ENCODE assay signal across 1 cellular context in genomic region chr5:124704594-124705284, GRCh38.
TF ChIP-seq lines count a peak whose summit lies in the region.

No MANE protein-coding gene starts in this region.

TF ChIP-seq in GM12878, 131 proteins besides CTCF, POLR2A, EP300 and RAD21 (continued from another document and continues in another):
- TF ChIP-seq MXI1 (IDR thresholded peaks at IDR 0.05; ENCODE audit: low read depth, low read length) = peak; percentile 56; the same call in 1 of the 2 replicates
- TF ChIP-seq SKIL (IDR thresholded peaks at IDR 0.05; ENCODE audit: low read depth, poor library complexity, severe bottlenecking) = peak; percentile 76
- no peak for TF ChIP-seq HDAC2 (IDR thresholded peaks at IDR 0.05)
- peak; percentile 82 for TF ChIP-seq IKZF1 (conservative IDR thresholded peaks at IDR 0.05)
- TF ChIP-seq SIN3A (IDR thresholded peaks at IDR 0.05; ENCODE audit: low read depth, low read length) = no peak
- TF ChIP-seq ZNF217 (IDR thresholded peaks at IDR 0.05) = peak; percentile 90
- no peak; the same call in 1 of the 2 replicates for TF ChIP-seq ZNF24 (IDR thresholded peaks at IDR 0.05)
- peak; percentile 71; the same call in 1 of the 2 replicates for TF ChIP-seq PAX5 (IDR thresholded peaks at IDR 0.05; ENCODE audit: borderline replicate concordance, low read depth, low read length)
- peak; percentile 74 for TF ChIP-seq USF1 (IDR thresholded peaks at IDR 0.05; ENCODE audit: borderline replicate concordance, extremely low read length, insufficient read depth, low read depth, low read length)
- TF ChIP-seq ATF2 (IDR thresholded peaks at IDR 0.05; ENCODE audit: low read length) = peak; percentile 92
- TF ChIP-seq POU2F2 (IDR thresholded peaks at IDR 0.05; ENCODE audit: borderline replicate concordance, low read depth, low read length) = peak; percentile 47; the same call in 1 of the 3 replicates
- peak; percentile 77 for TF ChIP-seq MTA2 (IDR thresholded peaks at IDR 0.05; ENCODE audit: low read depth)
- TF ChIP-seq CREB1 (IDR thresholded peaks at IDR 0.05; ENCODE audit: low read depth) = peak; percentile 66
- TF ChIP-seq TARDBP (IDR thresholded peaks at IDR 0.05; ENCODE audit: borderline replicate concordance) = no peak
- TF ChIP-seq NFXL1 (IDR thresholded peaks at IDR 0.05; ENCODE audit: borderline replicate concordance) = no peak
- TF ChIP-seq SPI1 (IDR thresholded peaks at IDR 0.05; ENCODE audit: borderline replicate concordance, insufficient read depth, low read depth, low read length) = peak; percentile 90
- peak; percentile 90 for TF ChIP-seq MEF2A (IDR thresholded peaks at IDR 0.05; ENCODE audit: insufficient read depth, low read depth, low read length)
- TF ChIP-seq NR2C1 (IDR thresholded peaks at IDR 0.05) = peak; percentile 27; the same call in 1 of the 2 replicates
- no peak for TF ChIP-seq ZNF622 (IDR thresholded peaks at IDR 0.05)
- TF ChIP-seq ZBTB33 (IDR thresholded peaks at IDR 0.05) = 0 out of 2 replicates have a peak, but pooled peaks have one; percentile 8
- peak; percentile 66 for TF ChIP-seq BCL3 (IDR thresholded peaks at IDR 0.05; ENCODE audit: borderline replicate concordance, insufficient read depth, low read depth, low read length, poor library complexity, severe bottlenecking)
- TF ChIP-seq NBN (IDR thresholded peaks at IDR 0.05) = peak; percentile 69
- TF ChIP-seq GABPA (IDR thresholded peaks at IDR 0.05; ENCODE audit: low read depth) = 0 out of 2 replicates have a peak, but pooled peaks have one; percentile 22
- no peak for TF ChIP-seq PBX3 (IDR thresholded peaks at IDR 0.05; ENCODE audit: insufficient replicate concordance, low read depth, low read length)
- no peak for TF ChIP-seq JUNB (IDR thresholded peaks at IDR 0.05)
- TF ChIP-seq RUNX3 (IDR thresholded peaks at IDR 0.05; ENCODE audit: low read length) = peak; percentile 80
- TF ChIP-seq DPF2 (IDR thresholded peaks at IDR 0.05) = peak; percentile 83
- TF ChIP-seq RFX5 (IDR thresholded peaks at IDR 0.05; ENCODE audit: low read depth, low read length) = no peak
- peak in 1 of 2 experiments; percentile 73; a peak in 1 of 4 replicates for TF ChIP-seq ETV6 (conservative IDR thresholded peaks at IDR 0.05 in 1 of 2, IDR thresholded peaks at IDR 0.05 in 1 of 2; ENCODE audit: borderline replicate concordance in 1 of 2, low read depth in 1 of 2)
- no peak for TF ChIP-seq NFYA (IDR thresholded peaks at IDR 0.05; ENCODE audit: borderline replicate concordance, low read depth, low read length)
- TF ChIP-seq PAX8 (IDR thresholded peaks at IDR 0.05) = 0 out of 2 replicates have a peak, but pooled peaks have one; percentile 42
- TF ChIP-seq POLR2AphosphoS5 (IDR thresholded peaks at IDR 0.05; ENCODE audit: low read length) = 0 out of 2 replicates have a peak, but pooled peaks have one; percentile 25
- TF ChIP-seq NR2C2 (IDR thresholded peaks at IDR 0.05; ENCODE audit: borderline replicate concordance, control insufficient read depth, insufficient read length, low read depth) = no peak
- TF ChIP-seq E4F1 (IDR thresholded peaks at IDR 0.05; ENCODE audit: borderline replicate concordance, partially characterized antibody) = no peak
- TF ChIP-seq SP1 (IDR thresholded peaks at IDR 0.05; ENCODE audit: low read depth, low read length) = no peak
- no peak for TF ChIP-seq MYC (IDR thresholded peaks at IDR 0.05; ENCODE audit: insufficient read depth, insufficient read length, insufficient replicate concordance, low read length, severe bottlenecking)
- TF ChIP-seq STAT1 (conservative IDR thresholded peaks at IDR 0.05) = no peak
- peak; percentile 30; the same call in 1 of the 2 replicates for TF ChIP-seq BMI1 (IDR thresholded peaks at IDR 0.05; ENCODE audit: borderline replicate concordance)
- TF ChIP-seq HDAC6 (IDR thresholded peaks at IDR 0.05; ENCODE audit: unreplicated experiment) = no peak
- TF ChIP-seq MYB (IDR thresholded peaks at IDR 0.05; ENCODE audit: borderline replicate concordance, low read depth, low read length) = no peak; the same call in 1 of the 2 replicates
- TF ChIP-seq RAD51 (IDR thresholded peaks at IDR 0.05) = peak; percentile 66
- no peak; the same call in 1 of the 2 replicates for TF ChIP-seq TCF12 (IDR thresholded peaks at IDR 0.05; ENCODE audit: low read depth, low read length)
- peak; percentile 76; the same call in 1 of the 2 replicates for TF ChIP-seq IRF4 (IDR thresholded peaks at IDR 0.05; ENCODE audit: low read depth, low read length)
- TF ChIP-seq BHLHE40 (IDR thresholded peaks at IDR 0.05; ENCODE audit: borderline replicate concordance in 1 of 2, low read depth in 2 of 2, low read length in 1 of 2) = peak; percentile 84 to 93
- peak; percentile 70 for TF ChIP-seq ATF7 (IDR thresholded peaks at IDR 0.05; ENCODE audit: low read depth)
- no peak; the same call in 1 of the 2 replicates for TF ChIP-seq SREBF1 (IDR thresholded peaks at IDR 0.05; ENCODE audit: low read length)
- TF ChIP-seq IRF5 (IDR thresholded peaks at IDR 0.05; ENCODE audit: borderline replicate concordance) = no peak
- peak; percentile 85 for TF ChIP-seq NFIC (IDR thresholded peaks at IDR 0.05; ENCODE audit: low read depth, low read length)
- no peak for TF ChIP-seq ZNF207 (IDR thresholded peaks at IDR 0.05; ENCODE audit: borderline replicate concordance)
- no peak for TF ChIP-seq JUND (IDR thresholded peaks at IDR 0.05; ENCODE audit: low read depth, low read length)
- no peak for TF ChIP-seq SMAD5 (IDR thresholded peaks at IDR 0.05; ENCODE audit: low read depth)
- TF ChIP-seq ZBED1 (IDR thresholded peaks at IDR 0.05; ENCODE audit: borderline replicate concordance) = 0 out of 2 replicates have a peak, but pooled peaks have one; percentile 69
- no peak for TF ChIP-seq E2F8 (IDR thresholded peaks at IDR 0.05; ENCODE audit: low read depth, partially characterized antibody)
- TF ChIP-seq RELA (IDR thresholded peaks at IDR 0.05; ENCODE audit: borderline replicate concordance, partially characterized antibody) = no peak
- peak; percentile 74; the same call in 1 of the 2 replicates for TF ChIP-seq GATAD2B (conservative IDR thresholded peaks at IDR 0.05; ENCODE audit: low read depth)
- TF ChIP-seq TBL1XR1 (IDR thresholded peaks at IDR 0.05; ENCODE audit: low read depth, low read length) = peak; percentile 86
